2 cellular contexts compared by ENCODE assay signal in the genomic region with DNA sequence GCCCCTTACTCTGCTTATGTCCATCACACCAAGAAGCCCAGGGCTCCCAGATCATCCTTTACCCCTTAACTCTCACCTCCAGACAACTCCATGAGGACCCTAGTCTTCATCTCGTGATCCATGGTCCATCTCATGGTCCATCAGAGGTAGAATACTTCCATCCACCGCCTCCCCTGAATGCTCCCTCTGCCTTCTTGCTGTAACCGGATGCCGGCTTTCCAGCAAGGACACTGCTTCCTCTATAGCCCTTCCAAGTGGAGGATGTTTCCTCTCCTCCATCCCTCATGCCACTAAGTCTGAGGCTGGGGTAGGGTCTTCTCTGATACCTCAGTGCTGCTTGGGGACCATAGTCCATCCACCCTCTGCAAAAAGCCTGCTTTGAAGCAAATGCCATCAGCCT.
TF ChIP-seq lines count a peak whose summit lies in the region.

No MANE protein-coding gene starts in this region.

TF ChIP-seq in SK-N-SH, 30 proteins besides CTCF, POLR2A, EP300 and RAD21 (continued from another document):
- TF ChIP-seq, protein P1, sequence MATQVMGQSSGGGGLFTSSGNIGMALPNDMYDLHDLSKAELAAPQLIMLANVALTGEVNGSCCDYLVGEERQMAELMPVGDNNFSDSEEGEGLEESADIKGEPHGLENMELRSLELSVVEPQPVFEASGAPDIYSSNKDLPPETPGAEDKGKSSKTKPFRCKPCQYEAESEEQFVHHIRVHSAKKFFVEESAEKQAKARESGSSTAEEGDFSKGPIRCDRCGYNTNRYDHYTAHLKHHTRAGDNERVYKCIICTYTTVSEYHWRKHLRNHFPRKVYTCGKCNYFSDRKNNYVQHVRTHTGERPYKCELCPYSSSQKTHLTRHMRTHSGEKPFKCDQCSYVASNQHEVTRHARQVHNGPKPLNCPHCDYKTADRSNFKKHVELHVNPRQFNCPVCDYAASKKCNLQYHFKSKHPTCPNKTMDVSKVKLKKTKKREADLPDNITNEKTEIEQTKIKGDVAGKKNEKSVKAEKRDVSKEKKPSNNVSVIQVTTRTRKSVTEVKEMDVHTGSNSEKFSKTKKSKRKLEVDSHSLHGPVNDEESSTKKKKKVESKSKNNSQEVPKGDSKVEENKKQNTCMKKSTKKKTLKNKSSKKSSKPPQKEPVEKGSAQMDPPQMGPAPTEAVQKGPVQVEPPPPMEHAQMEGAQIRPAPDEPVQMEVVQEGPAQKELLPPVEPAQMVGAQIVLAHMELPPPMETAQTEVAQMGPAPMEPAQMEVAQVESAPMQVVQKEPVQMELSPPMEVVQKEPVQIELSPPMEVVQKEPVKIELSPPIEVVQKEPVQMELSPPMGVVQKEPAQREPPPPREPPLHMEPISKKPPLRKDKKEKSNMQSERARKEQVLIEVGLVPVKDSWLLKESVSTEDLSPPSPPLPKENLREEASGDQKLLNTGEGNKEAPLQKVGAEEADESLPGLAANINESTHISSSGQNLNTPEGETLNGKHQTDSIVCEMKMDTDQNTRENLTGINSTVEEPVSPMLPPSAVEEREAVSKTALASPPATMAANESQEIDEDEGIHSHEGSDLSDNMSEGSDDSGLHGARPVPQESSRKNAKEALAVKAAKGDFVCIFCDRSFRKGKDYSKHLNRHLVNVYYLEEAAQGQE (IDR thresholded peaks at IDR 0.05; ENCODE audit: low read depth, low read length): no peak

TF ChIP-seq in SK-N-SH treated with all-trans-retinoic acid at 6 μM for 48 hours, 23 proteins besides CTCF, POLR2A, EP300 and RAD21 (continued from another document):
- TF ChIP-seq, protein P2, sequence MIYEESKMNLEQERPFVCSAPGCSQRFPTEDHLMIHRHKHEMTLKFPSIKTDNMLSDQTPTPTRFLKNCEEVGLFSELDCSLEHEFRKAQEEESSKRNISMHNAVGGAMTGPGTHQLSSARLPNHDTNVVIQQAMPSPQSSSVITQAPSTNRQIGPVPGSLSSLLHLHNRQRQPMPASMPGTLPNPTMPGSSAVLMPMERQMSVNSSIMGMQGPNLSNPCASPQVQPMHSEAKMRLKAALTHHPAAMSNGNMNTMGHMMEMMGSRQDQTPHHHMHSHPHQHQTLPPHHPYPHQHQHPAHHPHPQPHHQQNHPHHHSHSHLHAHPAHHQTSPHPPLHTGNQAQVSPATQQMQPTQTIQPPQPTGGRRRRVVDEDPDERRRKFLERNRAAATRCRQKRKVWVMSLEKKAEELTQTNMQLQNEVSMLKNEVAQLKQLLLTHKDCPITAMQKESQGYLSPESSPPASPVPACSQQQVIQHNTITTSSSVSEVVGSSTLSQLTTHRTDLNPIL (CRISPR knock-in tag; IDR thresholded peaks at IDR 0.05; ENCODE audit: low read depth): no peak
- no peak for TF ChIP-seq ZNF70 (CRISPR knock-in tag; IDR thresholded peaks at IDR 0.05)
